Comparison of ENCODE assay signal across 26 cellular contexts in genomic region chr10:61804414-61804813, GRCh38.
DNase-seq lines count a peak whose midpoint lies in the region; ATAC-seq, FAIRE-seq and TF ChIP-seq lines count a peak whose summit lies in the region.
"Had no signal": no experiment of that assay in that cellular context is flagged by ENCODE, and none has a peak within 500 bp of the region (broad histone marks: within the 10 kb centered on the region; RNA-seq: fewer than 3 reads in every experiment).

No MANE protein-coding gene starts in this region.

- DNase-seq in HepG2 (ENCODE audit: low spot score) (no peak), right lobe of liver (no peak), adipocyte (ENCODE audit: low read depth) (peak; percentile 36), fibroblast of pulmonary artery (ENCODE audit: low read depth) (peak; percentile 48), NCI-H82 treated with DMSO at 0.1 percent for 48 hours (lab: John Stamatoyannopoulos, UW; ENCODE audit: unreplicated experiment) (no peak), SKM-1 (lab: John Stamatoyannopoulos, UW; ENCODE audit: unreplicated experiment) (no peak), NK-92 (lab: John Stamatoyannopoulos, UW; ENCODE audit: unreplicated experiment) (no peak)
- DNase-seq: activated CD4-positive, alpha-beta T cell treated with anti-CD3 and anti-CD28 coated beads, Interleukin-2, amount 10 ng/mL, durations not matched to agents 24 days and 14 days; activated CD8-positive, alpha-beta memory T cell treated with anti-CD3 and anti-CD28 coated beads, Interleukin-2, amount 10 ng/mL, durations not matched to agents 7 days and 5 days; activated naive CD4-positive, alpha-beta T cell treated with anti-CD3 and anti-CD28 coated beads, Interleukin-2, amount 50 U/mL, for 16 hours; aorta; EL; glutamatergic neuron; left colon; mesendoderm; naive thymus-derived CD4-positive, alpha-beta T cell; NCI-H1694 treated with DMSO at 0.1 percent for 48 hours; NCI-H2171 treated with DMSO at 0.1 percent for 48 hours; NCI-H526 treated with DMSO at 0.1 percent for 48 hours; ovary; stomach; transverse colon had no signal

- H3K4me2 ChIP-seq in HepG2 (ENCODE audit: low read depth, low read length) = no peak overlapping the region

- intact Hi-C loops in HepG2 (cut with micrococcal nuclease; ENCODE audit: unreplicated experiment) = no loop called here
- intact Hi-C loops in right lobe of liver (cut with DNase I) = no loop called here

- H3K27me3 ChIP-seq in HepG2 (ENCODE audit: control insufficient read depth in 1 of 2, insufficient read depth in 2 of 2, low read length in 2 of 2) (no peaks in the 10 kb centered on the region), right lobe of liver (no peaks in the 10 kb centered on the region), adipocyte (replicated peaks; ENCODE audit: control insufficient read depth, insufficient read depth, low read length) (no peaks in the 10 kb centered on the region)
- H3K27me3 ChIP-seq: BLaER1 treated with 17β-estradiol and CSF1 and Interleukin-3, amounts not matched to agents 10 nM and 100 nM; ovary; right atrium auricular region; stomach; transverse colon had no signal

- H3K36me3 ChIP-seq in HepG2 (replicated peaks in 1 of 2; ENCODE audit: control insufficient read depth in 1 of 2, insufficient read depth in 2 of 2, low read length in 2 of 2) = no peaks in the 10 kb centered on the region
- no peaks in the 10 kb centered on the region for H3K36me3 ChIP-seq in right lobe of liver
- H3K36me3 ChIP-seq in adipocyte (ENCODE audit: control insufficient read depth, insufficient read depth, low read length, severe bottlenecking) = no peaks in the 10 kb centered on the region
- H3K36me3 ChIP-seq: BLaER1 treated with 17β-estradiol and CSF1 and Interleukin-3, amounts not matched to agents 10 nM and 100 nM; ovary; right atrium auricular region; stomach; transverse colon had no signal

- no peaks in the 10 kb centered on the region for H3K79me2 ChIP-seq in HepG2 (ENCODE audit: insufficient read depth, low read length)

- POLR2A ChIA-PET in HepG2 (lab: Yijun Ruan, JAX) = no interaction called here

- TF ChIP-seq CTCF in HepG2 (CRISPR knock-in tag; IDR thresholded peaks at IDR 0.05) (no peak), right lobe of liver (IDR thresholded peaks at IDR 0.05) (no peak), fibroblast of pulmonary artery (IDR thresholded peaks at IDR 0.05; ENCODE audit: low read length, missing control alignments) (no peak)

- no peak for ATAC-seq in HepG2
- no peak for ATAC-seq in right lobe of liver
- no peak for ATAC-seq in HG03196 (IDR thresholded peaks at IDR 0.05; ENCODE audit: unreplicated experiment)
- ATAC-seq: activated CD8-positive, alpha-beta memory T cell treated with anti-CD3 and anti-CD28 coated beads, Interleukin-2, amount 10 ng/mL, durations not matched to agents 7 days and 5 days; left colon; naive thymus-derived CD4-positive, alpha-beta T cell had no signal

- no TSS peak for BruUV-seq in HepG2 (replicated peaks; lab: Mats Ljungman, UMichigan)

- H3K4me1 ChIP-seq in HepG2 (ENCODE audit: insufficient read depth, low read length) (no peaks in the 10 kb centered on the region), right lobe of liver (no peaks in the 10 kb centered on the region), adipocyte (ENCODE audit: control insufficient read depth, insufficient read depth, low read length) (no peaks in the 10 kb centered on the region)
- H3K4me1 ChIP-seq: right atrium auricular region, stomach, transverse colon had no signal

- H3K9me3 ChIP-seq in HepG2 (ENCODE audit: low read length) (no peaks in the 10 kb centered on the region), right lobe of liver (no peaks in the 10 kb centered on the region), adipocyte (ENCODE audit: control insufficient read depth, low read length) (no peaks in the 10 kb centered on the region)
- H3K9me3 ChIP-seq: BLaER1 treated with 17β-estradiol and CSF1 and Interleukin-3, amounts not matched to agents 10 nM and 100 nM; ovary; right atrium auricular region; stomach; transverse colon had no signal

- TF ChIP-seq RAD21 in HepG2 (CRISPR knock-in tag; IDR thresholded peaks at IDR 0.05) = no peak

- H3K4me3 ChIP-seq in HepG2 (replicated peaks in 1 of 3; ENCODE audit: insufficient read depth in 1 of 3, low read depth in 2 of 3, low read length in 3 of 3) = no peak overlapping the region
- no peak overlapping the region for H3K4me3 ChIP-seq in right lobe of liver
- no peak overlapping the region for H3K4me3 ChIP-seq in adipocyte (ENCODE audit: low read length)
- H3K4me3 ChIP-seq in fibroblast of pulmonary artery (replicated peaks; ENCODE audit: low read depth, low read length) = no peak overlapping the region
- H3K4me3 ChIP-seq: BLaER1 treated with 17β-estradiol and CSF1 and Interleukin-3, amounts not matched to agents 10 nM and 100 nM; ovary; right atrium auricular region; stomach; transverse colon had no signal

- TF ChIP-seq POLR2A in HepG2 (IDR thresholded peaks at IDR 0.05; ENCODE audit: insufficient read depth in 1 of 2, low read depth in 2 of 2, low read length in 2 of 2) (no peak), right lobe of liver (IDR thresholded peaks at IDR 0.05) (no peak)

- in situ Hi-C loops in HepG2 (cut with HindIII; ENCODE audit: extremely low pct_ligation_motif_present, low pct_unique_long_range_greater_than_20kb) = no loop called here

- WGBS in HepG2 (ENCODE audit: low lambda C conversion rate) = 29% methylated on average over 1 of the region's 1 CpG
- WGBS in right lobe of liver (ENCODE audit: insufficient coverage, low coverage, low lambda C conversion rate, missing lambda C conversion rate) = 14% methylated on average over 1 of the region's 1 CpG

- FAIRE-seq in HepG2 (lab: Jason Lieb, UNC) = no peak
- FAIRE-seq: A204.1 had no signal

- no peak for TF ChIP-seq EP300 in HepG2 (IDR thresholded peaks at IDR 0.05; ENCODE audit: low read depth in 2 of 2, low read length in 2 of 2)
- TF ChIP-seq EP300 in HepG2 (CRISPR knock-in tag; IDR thresholded peaks at IDR 0.05; ENCODE audit: borderline replicate concordance) = no peak

- no peak overlapping the region for H2AFZ ChIP-seq in HepG2 (ENCODE audit: low read length)

- CTCF ChIA-PET in HepG2 (lab: Yijun Ruan, JAX; ENCODE audit: low intra/inter-chr PET ratio, low total read pairs) = no interaction called here

- H3K9ac ChIP-seq in HepG2 (ENCODE audit: insufficient read depth, low read depth, low read length) (no peak overlapping the region), adipocyte (ENCODE audit: low read length) (no peak overlapping the region)
- H3K9ac ChIP-seq: BLaER1 treated with 17β-estradiol and CSF1 and Interleukin-3, amounts not matched to agents 10 nM and 100 nM had no signal

- H3K27ac ChIP-seq in HepG2 (ENCODE audit: extremely low read length, insufficient read depth, low read length) (no peak overlapping the region), right lobe of liver (no peak overlapping the region)
- H3K27ac ChIP-seq: BLaER1 treated with 17β-estradiol and CSF1 and Interleukin-3, amounts not matched to agents 10 nM and 100 nM; ovary; right atrium auricular region; stomach; transverse colon had no signal

- H4K20me1 ChIP-seq in HepG2 (ENCODE audit: insufficient read depth, low read length) = no peaks in the 10 kb centered on the region
- H4K20me1 ChIP-seq: BLaER1 treated with 17β-estradiol and CSF1 and Interleukin-3, amounts not matched to agents 10 nM and 100 nM had no signal

TF ChIP-seq in HepG2, 621 proteins besides CTCF, POLR2A, EP300 and RAD21 (continues in another document):
- no peak for TF ChIP-seq CHD2 (IDR thresholded peaks at IDR 0.05; ENCODE audit: low read depth, low read length)
- TF ChIP-seq ZNF891 (CRISPR knock-in tag; IDR thresholded peaks at IDR 0.05) = no peak
- TF ChIP-seq TRAFD1 (CRISPR knock-in tag; IDR thresholded peaks at IDR 0.05; ENCODE audit: borderline replicate concordance) = no peak
- no peak for TF ChIP-seq ZNF746 (CRISPR knock-in tag; IDR thresholded peaks at IDR 0.05)
- no peak for TF ChIP-seq ZNF431 (CRISPR knock-in tag; IDR thresholded peaks at IDR 0.05; ENCODE audit: borderline replicate concordance, low read depth)
- peak; percentile 93 for TF ChIP-seq NFE2L2 (IDR thresholded peaks at IDR 0.05; ENCODE audit: low read length)
- TF ChIP-seq ZFP91 (CRISPR knock-in tag; IDR thresholded peaks at IDR 0.05; ENCODE audit: borderline replicate concordance) = no peak
- no peak for TF ChIP-seq ZNF556 (CRISPR knock-in tag; IDR thresholded peaks at IDR 0.05; ENCODE audit: borderline replicate concordance)
- TF ChIP-seq MAFK (conservative IDR thresholded peaks at IDR 0.05 in 1 of 2, IDR thresholded peaks at IDR 0.05 in 1 of 2; ENCODE audit: low read length in 2 of 2) = peak; percentile 78 to 81
- no peak for TF ChIP-seq ZFP90 (CRISPR knock-in tag; IDR thresholded peaks at IDR 0.05; ENCODE audit: borderline replicate concordance)
- peak; percentile 78 for TF ChIP-seq MAFF (IDR thresholded peaks at IDR 0.05; ENCODE audit: low read depth, low read length)

Comparison
In these comparisons a context has a peak if more than half of its experiments do, and no peak if none do; other contexts are left out.
1. DNase-seq: peak in adipocyte (single experiment) and fibroblast of pulmonary artery (single experiment); none in HepG2 (single experiment), right lobe of liver (0 of 3), NCI-H82 treated with DMSO at 0.1 percent for 48 hours (single experiment), SKM-1 (single experiment) and NK-92 (single experiment).